In the genomic region with DNA sequence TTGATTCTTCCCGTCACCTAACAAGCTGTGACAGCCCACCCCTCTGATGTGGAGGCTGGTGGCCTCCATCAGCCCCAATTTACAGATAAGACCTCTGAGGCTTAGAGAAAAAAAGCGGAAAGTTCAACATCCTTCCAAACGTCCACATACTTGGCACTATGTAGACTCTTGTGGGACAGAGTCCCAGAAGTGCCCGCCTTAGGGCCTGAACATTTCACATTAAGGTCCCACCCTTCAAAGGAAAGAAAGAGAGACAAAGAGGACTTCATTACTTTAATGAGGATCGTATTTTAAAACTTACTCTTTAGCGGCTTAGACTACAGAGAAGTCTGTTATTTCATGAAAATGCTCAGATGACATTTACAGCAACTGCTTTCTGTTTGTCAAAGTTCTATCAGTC, we compare ENCODE assay signal across 18 cellular contexts. TPM values are rescaled to one million over a fixed set of nuclear protein-coding genes. Genes with fewer than 3 reads are reported as not detected.
A peak's percentile ranks its signal among the peaks of the same experiment; 100 is the strongest.
DNase-seq lines count a peak whose midpoint lies in the region; ATAC-seq, FAIRE-seq and TF ChIP-seq lines count a peak whose summit lies in the region.
"Had no signal": no experiment of that assay in that cellular context is flagged by ENCODE, and none has a peak within 500 bp of the region (broad histone marks: within the 10 kb centered on the region; RNA-seq: fewer than 3 reads in every experiment).

No MANE protein-coding gene starts in this region.

- H3K27me3 Mint-ChIP-seq in activated CD4-positive, alpha-beta T cell treated with anti-CD3 and anti-CD28 coated beads, Interleukin-2, amount 10 ng/mL, durations not matched to agents 24 days and 14 days: no peaks in the 10 kb centered on the region
- peaks cover 3% of the 10 kb centered on the region for H3K27me3 Mint-ChIP-seq in activated CD4-positive, alpha-beta memory T cell treated with anti-CD3 and anti-CD28 coated beads, Interleukin-2, amount 10 ng/mL, durations not matched to agents 7 days and 5 days
- H3K27me3 Mint-ChIP-seq in stimulated activated memory B cell treated with anti-CD40 and anti-IgM and Interleukin-4, amounts not matched to agents 10 μg/mL and 1 μg/mL and 100 μg/mL, for 72 hours: peaks cover 35% of the 10 kb centered on the region

- no peak for DNase-seq in activated CD4-positive, alpha-beta T cell treated with anti-CD3 and anti-CD28 coated beads, Interleukin-2, amount 10 ng/mL, durations not matched to agents 24 days and 14 days
- no peak for DNase-seq in activated CD4-positive, alpha-beta T cell treated with anti-CD3 and anti-CD28 coated beads, Interleukin-2, amount 50 U/mL, for 1 hour
- DNase-seq in activated CD4-positive, alpha-beta memory T cell treated with anti-CD3 and anti-CD28 coated beads, Interleukin-2, amount 10 ng/mL, durations not matched to agents 7 days and 5 days: no peak
- DNase-seq in foreskin melanocyte (peak; percentile 65), GM12892 (ENCODE audit: insufficient read length) (no peak)
- DNase-seq: COR-L47, gastrocnemius medialis, GOT3, kidney, NCI-H1436, NCI-H524, T1000 had no signal

- POLR2A ChIA-PET in activated CD4-positive, alpha-beta memory T cell treated with anti-CD3 and anti-CD28 coated beads, Interleukin-2, amount 10 ng/mL, durations not matched to agents 7 days and 5 days (lab: Charles Lee): interaction anchor here (0.8 to 1.9 kb wide), 6 partner anchors 8 to 453 kb away, joined by 3 to 11 read pairs (median 4); a partner anchor contains a TSS

- ATAC-seq in stimulated activated memory B cell treated with anti-CD40 and anti-IgM and Interleukin-4, amounts not matched to agents 10 μg/mL and 1 μg/mL and 100 μg/mL, for 72 hours: no peak
- ATAC-seq in HG02571 (IDR thresholded peaks at IDR 0.05; ENCODE audit: unreplicated experiment) (no peak), esophagus mucosa (no peak)
- ATAC-seq: K562 had no signal

- peaks cover 31% of the 10 kb centered on the region for H3K4me1 Mint-ChIP-seq in activated CD4-positive, alpha-beta T cell treated with anti-CD3 and anti-CD28 coated beads, Interleukin-2, amount 10 ng/mL, durations not matched to agents 24 days and 14 days
- H3K4me1 Mint-ChIP-seq in activated CD4-positive, alpha-beta memory T cell treated with anti-CD3 and anti-CD28 coated beads, Interleukin-2, amount 10 ng/mL, durations not matched to agents 7 days and 5 days: peaks cover 23% of the 10 kb centered on the region
- peaks cover 10% of the 10 kb centered on the region for H3K4me1 Mint-ChIP-seq in stimulated activated memory B cell treated with anti-CD40 and anti-IgM and Interleukin-4, amounts not matched to agents 10 μg/mL and 1 μg/mL and 100 μg/mL, for 72 hours

- peak overlapping the region; percentile 83 for H3K4me3 Mint-ChIP-seq in activated CD4-positive, alpha-beta T cell treated with anti-CD3 and anti-CD28 coated beads, Interleukin-2, amount 10 ng/mL, durations not matched to agents 24 days and 14 days
- H3K4me3 Mint-ChIP-seq in activated CD4-positive, alpha-beta memory T cell treated with anti-CD3 and anti-CD28 coated beads, Interleukin-2, amount 10 ng/mL, durations not matched to agents 7 days and 5 days: peak overlapping the region; percentile 25
- H3K4me3 Mint-ChIP-seq in stimulated activated memory B cell treated with anti-CD40 and anti-IgM and Interleukin-4, amounts not matched to agents 10 μg/mL and 1 μg/mL and 100 μg/mL, for 72 hours: no peak overlapping the region

- H3K27ac Mint-ChIP-seq in activated CD4-positive, alpha-beta T cell treated with anti-CD3 and anti-CD28 coated beads, Interleukin-2, amount 10 ng/mL, durations not matched to agents 24 days and 14 days: peak overlapping the region; percentile 96
- peak overlapping the region; percentile 62 for H3K27ac Mint-ChIP-seq in activated CD4-positive, alpha-beta memory T cell treated with anti-CD3 and anti-CD28 coated beads, Interleukin-2, amount 10 ng/mL, durations not matched to agents 7 days and 5 days
- H3K27ac Mint-ChIP-seq in stimulated activated memory B cell treated with anti-CD40 and anti-IgM and Interleukin-4, amounts not matched to agents 10 μg/mL and 1 μg/mL and 100 μg/mL, for 72 hours: peak overlapping the region; percentile 36

- FAIRE-seq in GM12892 (lab: Jason Lieb, UNC): no peak
- FAIRE-seq: A204.1, K562, kidney had no signal

- H3K9me3 Mint-ChIP-seq in activated CD4-positive, alpha-beta T cell treated with anti-CD3 and anti-CD28 coated beads, Interleukin-2, amount 10 ng/mL, durations not matched to agents 24 days and 14 days: no peaks in the 10 kb centered on the region
- no peaks in the 10 kb centered on the region for H3K9me3 Mint-ChIP-seq in activated CD4-positive, alpha-beta memory T cell treated with anti-CD3 and anti-CD28 coated beads, Interleukin-2, amount 10 ng/mL, durations not matched to agents 7 days and 5 days
- H3K9me3 Mint-ChIP-seq in stimulated activated memory B cell treated with anti-CD40 and anti-IgM and Interleukin-4, amounts not matched to agents 10 μg/mL and 1 μg/mL and 100 μg/mL, for 72 hours: no peaks in the 10 kb centered on the region

- no peak for TF ChIP-seq POLR2A in GM12892 (IDR thresholded peaks at IDR 0.05; ENCODE audit: low read depth, low read length)

- peaks cover 3% of the 10 kb centered on the region for H3K36me3 Mint-ChIP-seq in activated CD4-positive, alpha-beta T cell treated with anti-CD3 and anti-CD28 coated beads, Interleukin-2, amount 10 ng/mL, durations not matched to agents 24 days and 14 days (ENCODE audit: low read depth)
- H3K36me3 Mint-ChIP-seq in activated CD4-positive, alpha-beta memory T cell treated with anti-CD3 and anti-CD28 coated beads, Interleukin-2, amount 10 ng/mL, durations not matched to agents 7 days and 5 days (ENCODE audit: low read depth): no peaks in the 10 kb centered on the region
- no peaks in the 10 kb centered on the region for H3K36me3 Mint-ChIP-seq in stimulated activated memory B cell treated with anti-CD40 and anti-IgM and Interleukin-4, amounts not matched to agents 10 μg/mL and 1 μg/mL and 100 μg/mL, for 72 hours

- CTCF ChIA-PET in activated CD4-positive, alpha-beta memory T cell treated with anti-CD3 and anti-CD28 coated beads, Interleukin-2, amount 10 ng/mL, durations not matched to agents 7 days and 5 days (lab: Charles Lee): interaction anchor here (0.6 to 2.5 kb wide), 6 partner anchors 9 to 157 kb away, joined by 4 to 19 read pairs (median 10); no protein-coding TSS in a partner anchor

- intact Hi-C loops in activated CD4-positive, alpha-beta T cell treated with anti-CD3 and anti-CD28 coated beads, Interleukin-2, amount 10 ng/mL, durations not matched to agents 24 days and 14 days (cut with micrococcal nuclease): no loop called here

RNA-seq across cellular contexts. Expression of a gene that starts 15.8 kb away (rescaled TPM):
- not detected in 2 replicates for total RNA-seq in activated CD4-positive, alpha-beta T cell treated with anti-CD3 and anti-CD28 coated beads, Interleukin-2, amount 10 ng/mL, durations not matched to agents 24 days and 14 days
- not detected for total RNA-seq in activated CD4-positive, alpha-beta memory T cell treated with anti-CD3 and anti-CD28 coated beads, Interleukin-2, amount 10 ng/mL, durations not matched to agents 7 days and 5 days
- polyA plus RNA-seq in GM12892 (2012; ENCODE audit: missing spikeins): not detected
- total RNA-seq in esophagus mucosa: 0.48 TPM
- total RNA-seq: gastrocnemius medialis, kidney, right atrium auricular region had no signal
- polyA plus RNA-seq: K562 had no signal

Comparison
In these comparisons a context has a peak if more than half of its experiments do, and no peak if none do; other contexts are left out.
1. H3K27ac Mint-ChIP-seq: peak in every context shown above with its lines; median percentile 96 in activated CD4-positive, alpha-beta T cell treated with anti-CD3 and anti-CD28 coated beads, Interleukin-2, amount 10 ng/mL, durations not matched to agents 24 days and 14 days; 62 in activated CD4-positive, alpha-beta memory T cell treated with anti-CD3 and anti-CD28 coated beads, Interleukin-2, amount 10 ng/mL, durations not matched to agents 7 days and 5 days; 36 in stimulated activated memory B cell treated with anti-CD40 and anti-IgM and Interleukin-4, amounts not matched to agents 10 μg/mL and 1 μg/mL and 100 μg/mL, for 72 hours.